ENCODE assay signal across 18 cellular contexts in genomic region chr14:72254202-72254939, GRCh38.
"Had no signal": no experiment of that assay in that cellular context is flagged by ENCODE, and none has a peak within 500 bp of the region (broad histone marks: within the 10 kb centered on the region; RNA-seq: fewer than 3 reads in every experiment).

No MANE protein-coding gene starts in this region.

- H3K9me3 Mint-ChIP-seq: natural killer cell treated with Interleukin-12 subunit alpha and Interleukin-12 subunit beta and Interleukin-15 and Interleukin-18, amount 100 ng/mL, for 72 hours had no signal

- H3K4me3 Mint-ChIP-seq: activated naive CD4-positive, alpha-beta T cell treated with anti-CD3 and anti-CD28 coated beads, Interleukin-2, amount 50 U/mL, for 24 hours; dendritic cell treated with granulocyte-macrophage colony-stimulating factor and Interleukin-4, amounts not matched to agents 40 ng/mL and 50 ng/mL, for 4 days; natural killer cell treated with Interleukin-12 subunit alpha and Interleukin-12 subunit beta and Interleukin-15 and Interleukin-18, amount 100 ng/mL, for 72 hours; T-helper 1 cell treated with Interleukin-12 subunit alpha and Interleukin-12 subunit beta and Interleukin-4 antibody, amounts not matched to agents 30 μg/mL and 1 μg/mL, for 36 hours had no signal

- H3K27ac ChIP-seq: tibial nerve, uterus had no signal

- H3K9me3 ChIP-seq: tibial nerve, uterus had no signal

- H3K27me3 ChIP-seq: tibial nerve, uterus had no signal

- H3K4me3 ChIP-seq: tibial nerve, uterus had no signal

- H3K4me1 ChIP-seq: tibial nerve, uterus had no signal

- H3K27ac Mint-ChIP-seq: activated naive CD4-positive, alpha-beta T cell treated with anti-CD3 and anti-CD28 coated beads, Interleukin-2, amount 50 U/mL, for 24 hours; dendritic cell treated with granulocyte-macrophage colony-stimulating factor and Interleukin-4, amounts not matched to agents 40 ng/mL and 50 ng/mL, for 4 days; natural killer cell treated with Interleukin-12 subunit alpha and Interleukin-12 subunit beta and Interleukin-15 and Interleukin-18, amount 100 ng/mL, for 72 hours; progenitor cell of endocrine pancreas; T-helper 1 cell treated with Interleukin-12 subunit alpha and Interleukin-12 subunit beta and Interleukin-4 antibody, amounts not matched to agents 30 μg/mL and 1 μg/mL, for 36 hours had no signal

- H3K27me3 Mint-ChIP-seq: dendritic cell treated with granulocyte-macrophage colony-stimulating factor and Interleukin-4, amounts not matched to agents 40 ng/mL and 50 ng/mL, for 4 days; progenitor cell of endocrine pancreas had no signal

- H3K36me3 ChIP-seq: tibial nerve, uterus had no signal

- H3K36me3 Mint-ChIP-seq: activated naive CD4-positive, alpha-beta T cell treated with anti-CD3 and anti-CD28 coated beads, Interleukin-2, amount 50 U/mL, for 24 hours; natural killer cell treated with Interleukin-12 subunit alpha and Interleukin-12 subunit beta and Interleukin-15 and Interleukin-18, amount 100 ng/mL, for 72 hours had no signal

- DNase-seq: activated CD8-positive, alpha-beta memory T cell treated with anti-CD3 and anti-CD28 coated beads for 24 hours; activated CD8-positive, alpha-beta memory T cell treated with anti-CD3 and anti-CD28 coated beads, Interleukin-2, amount 50 U/mL, for 48 hours; activated gamma-delta T cell; activated T-cell treated with anti-CD3 and anti-CD28 coated beads, Interleukin-2, amount 50 U/mL, for 48 hours; effector CD8-positive, alpha-beta T cell; foreskin fibroblast; hypothalamus; occipital lobe; stimulated activated naive CD8-positive, alpha-beta T cell treated with anti-CD3 and anti-CD28 coated beads, Interleukin-15, Interleukin-2, amounts not matched to agents 100 U/mL and 50 U/mL, for 24 hours; substantia nigra; uterus had no signal

- ATAC-seq: activated CD4-positive, CD25-positive, alpha-beta regulatory T cell treated with anti-CD3 and anti-CD28 coated beads, Interleukin-2, amount 50 U/mL, for 24 hours; natural killer cell treated with Interleukin-12 subunit alpha and Interleukin-12 subunit beta and Interleukin-15 and Interleukin-18, amount 100 ng/mL, for 72 hours; stimulated activated naive CD8-positive, alpha-beta T cell treated with anti-CD3 and anti-CD28 coated beads, Interleukin-15, Interleukin-2, amounts not matched to agents 100 U/mL and 50 U/mL, for 24 hours had no signal
